14 cellular contexts compared by ENCODE assay signal in genomic region chr7:11182736-11183135, GRCh38.
"Had no signal": no experiment of that assay in that cellular context is flagged by ENCODE, and none has a peak within 500 bp of the region (broad histone marks: within the 10 kb centered on the region; RNA-seq: fewer than 3 reads in every experiment).

No MANE protein-coding gene starts in this region.

- H3K4me3 ChIP-seq: colonic mucosa, sigmoid colon, upper lobe of left lung had no signal

- DNase-seq: activated CD4-positive, alpha-beta T cell treated with anti-CD3 and anti-CD28 coated beads, Interleukin-2, amount 50 U/mL, for 4 hours; activated CD8-positive, alpha-beta memory T cell treated with anti-CD3 and anti-CD28 coated beads, Interleukin-2, amount 10 ng/mL, durations not matched to agents 7 days and 5 days; activated effector memory CD4-positive, alpha-beta T cell treated with Interleukin-2 at 50 U/mL for 16 hours; activated T-cell treated with anti-CD3 and anti-CD28 coated beads, Interleukin-2, amount 50 U/mL, for 24 hours; colonic mucosa; glutamatergic neuron; left colon; sigmoid colon; stimulated activated CD4-positive, alpha-beta T cell treated with anti-CD3 and anti-CD28 coated beads, Interleukin-12 subunit alpha, Interleukin-12 subunit beta, amount 100 ng/mL, for 4 hours; stimulated activated CD4-positive, alpha-beta T cell treated with anti-CD3 and anti-CD28 coated beads, Interleukin-2, amount 100 ng/mL, for 48 hours; stimulated activated naive CD8-positive, alpha-beta T cell treated with anti-CD3 and anti-CD28 coated beads, Interleukin-15, Interleukin-2, amounts not matched to agents 100 U/mL and 50 U/mL, for 24 hours; upper lobe of left lung had no signal

- H3K36me3 ChIP-seq: colonic mucosa, sigmoid colon, upper lobe of left lung had no signal

- H3K9me3 ChIP-seq: colonic mucosa, upper lobe of left lung had no signal

- H3K27me3 Mint-ChIP-seq: activated T-cell treated with anti-CD3 and anti-CD28 coated beads, Interleukin-2, amount 50 U/mL, for 24 hours had no signal

- H3K9me3 Mint-ChIP-seq: natural killer cell treated with Interleukin-12 subunit alpha and Interleukin-12 subunit beta and Interleukin-15 and Interleukin-18, amount 100 ng/mL, for 72 hours had no signal

- H3K27me3 ChIP-seq: colonic mucosa, sigmoid colon, upper lobe of left lung had no signal

- H3K27ac Mint-ChIP-seq: activated CD8-positive, alpha-beta memory T cell treated with anti-CD3 and anti-CD28 coated beads, Interleukin-2, amount 10 ng/mL, durations not matched to agents 7 days and 5 days; activated naive CD4-positive, alpha-beta T cell treated with anti-CD3 and anti-CD28 coated beads, Interleukin-2, amount 50 U/mL, for 72 hours; activated T-cell treated with anti-CD3 and anti-CD28 coated beads, Interleukin-2, amount 50 U/mL, for 24 hours; natural killer cell treated with Interleukin-12 subunit alpha and Interleukin-12 subunit beta and Interleukin-15 and Interleukin-18, amount 100 ng/mL, for 72 hours had no signal

- H3K27ac ChIP-seq: colonic mucosa, sigmoid colon, upper lobe of left lung had no signal

- H3K36me3 Mint-ChIP-seq: activated CD8-positive, alpha-beta memory T cell treated with anti-CD3 and anti-CD28 coated beads, Interleukin-2, amount 10 ng/mL, durations not matched to agents 7 days and 5 days; natural killer cell treated with Interleukin-12 subunit alpha and Interleukin-12 subunit beta and Interleukin-15 and Interleukin-18, amount 100 ng/mL, for 72 hours had no signal

- H3K4me1 ChIP-seq: colonic mucosa, sigmoid colon, upper lobe of left lung had no signal

- H3K4me3 Mint-ChIP-seq: activated CD8-positive, alpha-beta memory T cell treated with anti-CD3 and anti-CD28 coated beads, Interleukin-2, amount 10 ng/mL, durations not matched to agents 7 days and 5 days; activated T-cell treated with anti-CD3 and anti-CD28 coated beads, Interleukin-2, amount 50 U/mL, for 24 hours; natural killer cell treated with Interleukin-12 subunit alpha and Interleukin-12 subunit beta and Interleukin-15 and Interleukin-18, amount 100 ng/mL, for 72 hours had no signal
